ENCODE assay signal across 8 cellular contexts in genomic region chr1:109089242-109090015, GRCh38. TPM values are rescaled to one million over a fixed set of nuclear protein-coding genes. Genes with fewer than 3 reads are reported as not detected.
DNase-seq lines count a peak whose midpoint lies in the region; ATAC-seq and TF ChIP-seq lines count a peak whose summit lies in the region.

No MANE protein-coding gene starts in this region.

- no peaks in the 10 kb centered on the region for H3K9me3 Mint-ChIP-seq in stimulated activated memory B cell treated with anti-CD40 and anti-IgM and Interleukin-4, amounts not matched to agents 10 μg/mL and 1 μg/mL and 100 μg/mL, for 72 hours

- peaks cover 46% of the 10 kb centered on the region for H3K79me2 ChIP-seq in DOHH2 (ENCODE audit: control insufficient read depth, low read length)

- H3K9me3 ChIP-seq in DOHH2 (ENCODE audit: control insufficient read depth, insufficient read depth, low read length) = no peaks in the 10 kb centered on the region

- peaks cover 8% of the 10 kb centered on the region for H3F3A ChIP-seq in DOHH2 (ENCODE audit: control insufficient read depth, insufficient read depth)

- H4K20me1 ChIP-seq in DOHH2 (ENCODE audit: control insufficient read depth, insufficient read depth, low read depth, low read length) = no peaks in the 10 kb centered on the region

- intact Hi-C loops in left colon (cut with DNase I, micrococcal nuclease) = no loop called here

- H3K4me1 ChIP-seq in DOHH2 (ENCODE audit: control insufficient read depth, low read length) = peaks cover 20% of the 10 kb centered on the region

- TF ChIP-seq CTCF in DOHH2 (IDR thresholded peaks at IDR 0.05; ENCODE audit: low read depth, low read length, poor library complexity, severe bottlenecking) = peak; percentile 84

- peak; percentile 63 for ATAC-seq in left colon
- peak; percentile 31 for ATAC-seq in stimulated activated memory B cell treated with anti-CD40 and anti-IgM and Interleukin-4, amounts not matched to agents 10 μg/mL and 1 μg/mL and 100 μg/mL, for 72 hours
- no peak for ATAC-seq in HG02938 (IDR thresholded peaks at IDR 0.05; ENCODE audit: unreplicated experiment)
- ATAC-seq in GM18870 (IDR thresholded peaks at IDR 0.05; ENCODE audit: unreplicated experiment) = no peak

- H3K4me1 Mint-ChIP-seq in stimulated activated memory B cell treated with anti-CD40 and anti-IgM and Interleukin-4, amounts not matched to agents 10 μg/mL and 1 μg/mL and 100 μg/mL, for 72 hours = peaks cover 18% of the 10 kb centered on the region

- H3K27me3 ChIP-seq in DOHH2 (ENCODE audit: control insufficient read depth, low read length) = no peaks in the 10 kb centered on the region

- no peaks in the 10 kb centered on the region for H3K27me3 Mint-ChIP-seq in stimulated activated memory B cell treated with anti-CD40 and anti-IgM and Interleukin-4, amounts not matched to agents 10 μg/mL and 1 μg/mL and 100 μg/mL, for 72 hours

- no peaks in the 10 kb centered on the region for H3K36me3 Mint-ChIP-seq in stimulated activated memory B cell treated with anti-CD40 and anti-IgM and Interleukin-4, amounts not matched to agents 10 μg/mL and 1 μg/mL and 100 μg/mL, for 72 hours

- H3K27ac Mint-ChIP-seq in stimulated activated memory B cell treated with anti-CD40 and anti-IgM and Interleukin-4, amounts not matched to agents 10 μg/mL and 1 μg/mL and 100 μg/mL, for 72 hours = peak overlapping the region; percentile 100

- H3K9me2 ChIP-seq in DOHH2 (replicated peaks; ENCODE audit: control insufficient read depth, low read length) = no peaks in the 10 kb centered on the region

- peak; percentile 43 to 57 for DNase-seq in Kasumi-1 (lab: John Stamatoyannopoulos, UW)
- DNase-seq in SK-N-DZ (ENCODE audit: low spot score) = peak; percentile 70
- DNase-seq in left colon = peak; percentile 81 to 85

- H3K4me2 ChIP-seq in DOHH2 (ENCODE audit: low read length) = peak overlapping the region; percentile 83

- H3K27ac ChIP-seq in DOHH2 (ENCODE audit: low read depth, low read length) = peak overlapping the region; percentile 80
- peak overlapping the region; percentile 99 for H3K27ac ChIP-seq in cingulate gyrus (ENCODE audit: low read depth, low read length)

- H3K4me3 Mint-ChIP-seq in stimulated activated memory B cell treated with anti-CD40 and anti-IgM and Interleukin-4, amounts not matched to agents 10 μg/mL and 1 μg/mL and 100 μg/mL, for 72 hours = peak overlapping the region; percentile 92

- peak overlapping the region; percentile 86 for H3K4me3 ChIP-seq in DOHH2 (ENCODE audit: low read length)

- peaks cover 26% of the 10 kb centered on the region for H3K36me3 ChIP-seq in DOHH2 (ENCODE audit: control insufficient read depth, low read length)

RNA-seq across cellular contexts. Expression of gene TMEM167B, which starts 1.1 kb away (rescaled TPM):
- 14.6 and 15.7 TPM in 2 replicates for polyA plus RNA-seq in SK-N-DZ (2014; cell fraction: cytosol; rRNA removed)
- polyA plus RNA-seq in SK-N-DZ (2014; cell fraction: nucleus; rRNA removed) = 7.7 and 8.0 TPM in 2 replicates
- 10 to 100 TPM; 41.2 to 48.2 TPM for total RNA-seq in left colon

RNA-seq across cellular contexts. Expression of gene TAF13, which starts 13.6 kb away (rescaled TPM):
- 23.5 and 30.8 TPM in 2 replicates for polyA plus RNA-seq in SK-N-DZ (2014; cell fraction: cytosol; rRNA removed)
- 2.3 and 6.4 TPM in 2 replicates for polyA plus RNA-seq in SK-N-DZ (2014; cell fraction: nucleus; rRNA removed)
- 10 to 100 TPM; 45.5 to 48.1 TPM for total RNA-seq in left colon

RNA-seq across cellular contexts. Expression of gene ELAPOR1, which starts 24.5 kb away (rescaled TPM):
- 7.3 and 15.2 TPM in 2 replicates for polyA plus RNA-seq in SK-N-DZ (2014; cell fraction: cytosol; rRNA removed)
- polyA plus RNA-seq in SK-N-DZ (2014; cell fraction: nucleus; rRNA removed) = 5.7 and 19.4 TPM in 2 replicates
- 100 to 1,000 TPM in 1 of 2 donors, 10 to 100 TPM in 1; 96.7 to 121 TPM for total RNA-seq in left colon

RNA-seq across cellular contexts. Expression of gene WDR47, which starts 47.5 kb away (rescaled TPM):
- polyA plus RNA-seq in SK-N-DZ (2014; cell fraction: cytosol; rRNA removed) = 13.0 and 15.5 TPM in 2 replicates
- 8.2 and 8.7 TPM in 2 replicates for polyA plus RNA-seq in SK-N-DZ (2014; cell fraction: nucleus; rRNA removed)
- total RNA-seq in left colon = 1 to 10 TPM; 7.8 to 8.7 TPM

Comparison
In these comparisons a context has a peak if more than half of its experiments do, and no peak if none do; other contexts are left out.
1. ATAC-seq: peak in left colon (single experiment) and stimulated activated memory B cell treated with anti-CD40 and anti-IgM and Interleukin-4, amounts not matched to agents 10 μg/mL and 1 μg/mL and 100 μg/mL, for 72 hours (single experiment); none in HG02938 (single experiment) and GM18870 (single experiment).
2. Peak in every context shown above with its lines, with median percentiles within 50 percentile points of each other: DNase-seq.